In the genomic region with DNA sequence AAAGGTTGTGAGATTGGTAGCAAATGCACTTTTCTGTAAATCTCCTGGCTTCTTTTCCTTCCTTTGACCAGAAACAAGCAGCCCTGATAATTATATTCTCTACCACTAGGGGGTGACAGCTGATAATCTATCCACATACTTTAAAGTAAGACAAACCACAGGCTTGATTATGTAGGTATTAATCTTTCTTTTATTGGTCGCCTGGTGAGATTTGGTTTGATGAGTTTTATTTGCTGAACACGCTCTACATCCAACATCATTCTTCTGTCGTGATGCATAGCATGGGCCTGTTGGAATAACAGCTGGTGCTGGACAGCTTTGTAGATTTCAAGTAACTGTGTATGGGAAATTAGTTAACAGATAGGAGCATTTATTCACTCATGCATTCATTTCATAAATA, we compare ENCODE assay signal across 8 cellular contexts.
DNase-seq lines count a peak whose midpoint lies in the region; ATAC-seq, FAIRE-seq and TF ChIP-seq lines count a peak whose summit lies in the region.

No MANE protein-coding gene starts in this region.

- no peak overlapping the region for H3K9ac ChIP-seq in endothelial cell of umbilical vein (replicated peaks; ENCODE audit: extremely low read depth, insufficient read depth, low read length)

- H2AFZ ChIP-seq in endothelial cell of umbilical vein (ENCODE audit: low read depth, low read length): no peak overlapping the region

- no peaks in the 10 kb centered on the region for H3K9me3 ChIP-seq in endothelial cell of umbilical vein (replicated peaks; ENCODE audit: control insufficient read depth, insufficient read depth, low read length)

- no TSS peak for BruUV-seq in endothelial cell of umbilical vein (replicated peaks; lab: Mats Ljungman, UMichigan)

- no peaks in the 10 kb centered on the region for H3K9me1 ChIP-seq in endothelial cell of umbilical vein (replicated peaks; ENCODE audit: control insufficient read depth, extremely low read depth, insufficient read depth, low read length)

- POLR2A ChIA-PET in endothelial cell of umbilical vein (lab: Charles Lee): no interaction called here

- H3K27ac ChIP-seq in endothelial cell of umbilical vein (ENCODE audit: insufficient read depth, low read depth, low read length): no peak overlapping the region

- CTCF ChIA-PET in endothelial cell of umbilical vein (lab: Charles Lee): interaction anchor here (0.5 to 3.8 kb wide), 25 partner anchors 8 to 720 kb away, joined by 3 to 26 read pairs (median 4); a partner anchor contains a TSS

- H3K4me1 ChIP-seq in endothelial cell of umbilical vein (ENCODE audit: control insufficient read depth, extremely low read depth, insufficient read depth, low read length): peaks cover 14% of the 10 kb centered on the region

- peak; percentile 54 to 58 for TF ChIP-seq CTCF in endothelial cell of umbilical vein (IDR thresholded peaks at IDR 0.05; ENCODE audit: extremely low read depth in 1 of 2, insufficient read depth in 1 of 2, low read depth in 1 of 2, low read length in 2 of 2)

- DNase-seq in AG20443 (ENCODE audit: low spot score) (peak; percentile 57), GM12891 (ENCODE audit: insufficient read length, low spot score) (no peak), HTR-8/SVneo (ENCODE audit: insufficient read length, low spot score) (peak; percentile 25), RPMI8226 (peak; percentile 50), endothelial cell of umbilical vein (ENCODE audit: low read depth, low spot score) (peak; percentile 73), myocyte (ENCODE audit: low read depth) (peak; percentile 82)
- DNase-seq in activated CD8-positive, alpha-beta memory T cell treated with anti-CD3 and anti-CD28 coated beads, Interleukin-2, amount 50 U/mL, for 48 hours: no peak

- no peaks in the 10 kb centered on the region for H4K20me1 ChIP-seq in endothelial cell of umbilical vein (replicated peaks; ENCODE audit: control insufficient read depth, extremely low read depth, insufficient read depth, low read length)

- TF ChIP-seq POLR2A in GM12891 (IDR thresholded peaks at IDR 0.05; ENCODE audit: low read depth, low read length): no peak
- TF ChIP-seq POLR2A in endothelial cell of umbilical vein (IDR thresholded peaks at IDR 0.05; ENCODE audit: low read depth, low read length): no peak

- FAIRE-seq in GM12891 (lab: Jason Lieb, UNC) (peak; percentile 26), HTR-8/SVneo (lab: Jason Lieb, UNC) (peak; percentile 89), endothelial cell of umbilical vein (lab: Jason Lieb, UNC) (peak; percentile 78)

- no peaks in the 10 kb centered on the region for H3K36me3 ChIP-seq in endothelial cell of umbilical vein (ENCODE audit: control insufficient read depth in 2 of 2, extremely low read depth in 1 of 2, insufficient read depth in 2 of 2, low read length in 2 of 2)

- H3K79me2 ChIP-seq in endothelial cell of umbilical vein (ENCODE audit: control insufficient read depth, insufficient read depth, low read length): no peaks in the 10 kb centered on the region

- H3K4me3 ChIP-seq in endothelial cell of umbilical vein (replicated peaks in 1 of 3; ENCODE audit: insufficient read depth in 1 of 3, low read depth in 1 of 3, low read length in 3 of 3): no peak overlapping the region

- H3K27me3 ChIP-seq in endothelial cell of umbilical vein (ENCODE audit: control insufficient read depth in 2 of 2, insufficient read depth in 2 of 2, low read length in 2 of 2): no peaks in the 10 kb centered on the region

- dilution Hi-C loops in endothelial cell of umbilical vein (cut with MboI; ENCODE audit: extremely low pct_ligation_motif_present, low sequenced_read_pairs): no loop called here

- intact Hi-C loops in endothelial cell of umbilical vein (cut with micrococcal nuclease): loop anchor here (1.0 to 10.0 kb wide), 7 partner anchors 115 to 1623 kb away; a partner anchor contains a TSS

- ATAC-seq in HG03565 (IDR thresholded peaks at IDR 0.05; ENCODE audit: unreplicated experiment): no peak

- H3K4me2 ChIP-seq in endothelial cell of umbilical vein (ENCODE audit: insufficient read depth, low read length): no peak overlapping the region

TF ChIP-seq in GM12891, 5 proteins besides CTCF, POLR2A, EP300 and RAD21:
- TF ChIP-seq TAF1 (IDR thresholded peaks at IDR 0.05; ENCODE audit: low read depth, low read length): no peak
- no peak for TF ChIP-seq POLR2AphosphoS5 (IDR thresholded peaks at IDR 0.05; ENCODE audit: low read depth, low read length)
- TF ChIP-seq POU2F2 (IDR thresholded peaks at IDR 0.05; ENCODE audit: low read depth, low read length): no peak
- no peak for TF ChIP-seq SPI1 (IDR thresholded peaks at IDR 0.05; ENCODE audit: low read depth, low read length)
- no peak for TF ChIP-seq PAX5 (IDR thresholded peaks at IDR 0.05; ENCODE audit: insufficient read depth, low read length, severe bottlenecking)

TF ChIP-seq in endothelial cell of umbilical vein, 7 proteins besides CTCF, POLR2A, EP300 and RAD21:
- TF ChIP-seq MYC (IDR thresholded peaks at IDR 0.05; ENCODE audit: low read depth, low read length) (no peak), JUN (IDR thresholded peaks at IDR 0.05; ENCODE audit: borderline replicate concordance, insufficient read depth, insufficient read length, low read depth) (no peak), POLR2AphosphoS5 (IDR thresholded peaks at IDR 0.05; ENCODE audit: insufficient read depth, low read depth, low read length) (no peak), EZH2 (IDR thresholded peaks at IDR 0.05; ENCODE audit: borderline replicate concordance, low read depth, low read length, severe bottlenecking) (no peak), GATA2 (IDR thresholded peaks at IDR 0.05; ENCODE audit: insufficient read depth, insufficient read length, low read depth, low read length) (no peak), FOS (IDR thresholded peaks at IDR 0.05; ENCODE audit: borderline replicate concordance, insufficient read depth, low read length) (no peak)
- TF ChIP-seq, protein P1, sequence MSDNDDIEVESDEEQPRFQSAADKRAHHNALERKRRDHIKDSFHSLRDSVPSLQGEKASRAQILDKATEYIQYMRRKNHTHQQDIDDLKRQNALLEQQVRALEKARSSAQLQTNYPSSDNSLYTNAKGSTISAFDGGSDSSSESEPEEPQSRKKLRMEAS (IDR thresholded peaks at IDR 0.05; ENCODE audit: insufficient read depth, insufficient read length): no peak

Comparison
In these comparisons a context has a peak if more than half of its experiments do, and no peak if none do; other contexts are left out.
1. DNase-seq: peak in AG20443 (single experiment), HTR-8/SVneo (single experiment), RPMI8226 (single experiment), endothelial cell of umbilical vein (single experiment) and myocyte (single experiment); none in GM12891 (single experiment) and activated CD8-positive, alpha-beta memory T cell treated with anti-CD3 and anti-CD28 coated beads, Interleukin-2, amount 50 U/mL, for 48 hours (single experiment).